In the genomic region with DNA sequence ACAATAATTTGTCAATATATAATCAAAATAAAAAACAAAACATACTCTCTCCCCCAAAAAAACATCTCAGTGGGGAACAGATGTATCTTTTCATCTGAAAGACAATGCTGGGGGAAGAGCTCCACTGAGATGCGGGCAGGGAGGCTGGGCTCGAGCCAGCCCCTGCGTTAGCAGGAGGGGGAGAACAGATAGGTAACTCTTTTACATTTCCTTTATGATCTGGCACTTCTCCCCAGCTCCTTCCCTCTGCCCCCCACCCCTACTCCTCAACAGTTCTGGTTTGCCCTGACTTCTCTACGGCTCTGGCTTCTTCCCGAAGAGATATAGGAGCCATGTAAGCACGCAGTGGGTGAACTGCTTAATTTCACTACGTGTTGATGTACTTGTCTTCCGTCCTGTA, we compare ENCODE assay signal across 23 cellular contexts. TPM values are rescaled to one million over a fixed set of nuclear protein-coding genes. Genes with fewer than 3 reads are reported as not detected.
A peak's percentile ranks its signal among the peaks of the same experiment; 100 is the strongest.
DNase-seq lines count a peak whose midpoint lies in the region; ATAC-seq, FAIRE-seq and TF ChIP-seq lines count a peak whose summit lies in the region.
"Had no signal": no experiment of that assay in that cellular context is flagged by ENCODE, and none has a peak within 500 bp of the region (broad histone marks: within the 10 kb centered on the region; RNA-seq: fewer than 3 reads in every experiment).

No MANE protein-coding gene starts in this region.

- H3K36me3 ChIP-seq in breast epithelium (no peaks in the 10 kb centered on the region), GM12878 (ENCODE audit: control insufficient read depth in 2 of 2, insufficient read depth in 2 of 2, low read length in 1 of 2) (peaks cover 0 to 11% of the 10 kb centered on the region in 2 experiments; a peak in 3 of 4 replicates)

- H3K27me3 ChIP-seq in breast epithelium (no peaks in the 10 kb centered on the region), GM12878 (replicated peaks in 1 of 2; ENCODE audit: control insufficient read depth in 2 of 2, insufficient read depth in 2 of 2, low read length in 1 of 2) (no peaks in the 10 kb centered on the region)

- SMC1A ChIA-PET in GM12878 (lab: Charles Lee; ENCODE audit: uncharacterized antibody, unreplicated experiment), result interaction anchor here (1.4 kb wide), 1 partner anchor 14 kb away, joined by 4 read pairs; no protein-coding TSS in a partner anchor

- H3K27ac ChIP-seq in breast epithelium (no peak overlapping the region), GM12878 (ENCODE audit: control insufficient read depth, insufficient read depth) (no peak overlapping the region)
- H3K27ac ChIP-seq: 22Rv1, PC-9, RWPE1, SK-N-MC had no signal

- FAIRE-seq in GM12878 (lab: Jason Lieb, UNC) (no peak), GM12892 (lab: Jason Lieb, UNC) (no peak)

- TF ChIP-seq EP300 in GM12878 (IDR thresholded peaks at IDR 0.05; ENCODE audit: borderline replicate concordance in 1 of 2, control insufficient read depth in 1 of 2, low read depth in 2 of 2, low read length in 2 of 2), result no peak

- 77% methylated on average over 8 of the region's 8 CpGs for WGBS in GM12878 (ENCODE audit: insufficient coverage, insufficient replicate concordance, low lambda C conversion rate, missing lambda C conversion rate)

- intact Hi-C loops in MCF 10A (cut with micrococcal nuclease) (loop anchor here (5.0 to 10.0 kb wide), 2 partner anchors 192 to 196 kb away; no protein-coding TSS in a partner anchor), breast epithelium (cut with DNase I; ENCODE audit: low total_unique reads) (no loop called here), GM12878 (cut with micrococcal nuclease; ENCODE audit: unreplicated experiment) (loop anchor here (10.0 kb wide), 1 partner anchor 198 kb away; no protein-coding TSS in a partner anchor)

- no peaks in the 10 kb centered on the region for H3K79me2 ChIP-seq in GM12878 (ENCODE audit: control insufficient read depth, insufficient read depth, low read length)

- no peaks in the 10 kb centered on the region for H4K20me1 ChIP-seq in GM12878 (ENCODE audit: control insufficient read depth, insufficient read depth)

- TF ChIP-seq RAD21 in GM12878 (IDR thresholded peaks at IDR 0.05; ENCODE audit: insufficient read depth, low read depth, low read length), result no peak

- H3K4me1 ChIP-seq in breast epithelium, result peaks cover 0 to 7% of the 10 kb centered on the region in 2 donors
- no peaks in the 10 kb centered on the region for H3K4me1 ChIP-seq in GM12878 (ENCODE audit: control insufficient read depth, insufficient read depth, low read length)

- no peaks in the 10 kb centered on the region for H3K27me3 Mint-ChIP-seq in MCF 10A (ENCODE audit: insufficient read depth, unreplicated experiment)
- H3K27me3 Mint-ChIP-seq in T-helper 17 cell, result no peaks in the 10 kb centered on the region
- H3K27me3 Mint-ChIP-seq: CD8-positive, alpha-beta memory T cell had no signal

- no peaks in the 10 kb centered on the region for H3K9me3 Mint-ChIP-seq in MCF 10A (ENCODE audit: unreplicated experiment)
- H3K9me3 Mint-ChIP-seq: CD8-positive, alpha-beta memory T cell had no signal

- H3K4me1 Mint-ChIP-seq in MCF 10A (ENCODE audit: insufficient read depth, unreplicated experiment) (peaks cover 41% of the 10 kb centered on the region), T-helper 17 cell (peaks cover 18% of the 10 kb centered on the region)

- H3K9ac ChIP-seq in GM12878 (ENCODE audit: control insufficient read depth, insufficient read depth, low read length), result no peak overlapping the region

- H3K4me3 ChIP-seq in breast epithelium (no peak overlapping the region), GM12878 (no peak overlapping the region)
- H3K4me3 ChIP-seq: PC-9, SK-N-MC had no signal

- CTCF ChIA-PET in MCF 10A (lab: Yijun Ruan, JAX), result interaction anchor here (0.7 to 1.4 kb wide), 2 partner anchors 26 to 1323 kb away, joined by 4 read pairs; no protein-coding TSS in a partner anchor
- CTCF ChIA-PET in GM12878 (lab: Yijun Ruan, JAX), result interaction anchor here (1.6 to 4.8 kb wide), 2 partner anchors 13 to 255 kb away, joined by 4 to 30 read pairs; no protein-coding TSS in a partner anchor

- H2AFZ ChIP-seq in GM12878 (ENCODE audit: control insufficient read depth, low read depth, low read length), result no peak overlapping the region
- H2AFZ ChIP-seq: PC-9 had no signal

- no peak for ATAC-seq in GM12878
- ATAC-seq in T-helper 17 cell, result no peak
- no peak for ATAC-seq in SK-N-SH treated with all-trans-retinoic acid at 6 μM for 48 hours
- no peak for ATAC-seq in HG03039 (IDR thresholded peaks at IDR 0.05; ENCODE audit: unreplicated experiment)
- ATAC-seq: HCT116 had no signal

- H3K27ac Mint-ChIP-seq in MCF 10A (ENCODE audit: low read depth, unreplicated experiment) (peak overlapping the region; percentile 59), T-helper 17 cell (no peak overlapping the region)

- RAD21 ChIA-PET in GM12878 (lab: Charles Lee; ENCODE audit: unreplicated experiment), result no interaction called here

- H3K4me3 Mint-ChIP-seq in MCF 10A (ENCODE audit: unreplicated experiment) (no peak overlapping the region), T-helper 17 cell (no peak overlapping the region)
- H3K4me3 Mint-ChIP-seq: CD8-positive, alpha-beta memory T cell had no signal

- TF ChIP-seq CTCF in MCF 10A (IDR thresholded peaks at IDR 0.05; ENCODE audit: unreplicated experiment), result no peak
- TF ChIP-seq CTCF in breast epithelium (IDR thresholded peaks at IDR 0.05), result no peak
- TF ChIP-seq CTCF in GM12878 (IDR thresholded peaks at IDR 0.05 in 2 of 3, conservative IDR thresholded peaks at IDR 0.05 in 1 of 3; ENCODE audit: control insufficient read depth in 2 of 3, extremely low read depth in 1 of 3, insufficient read depth in 1 of 3, low read depth in 3 of 3, low read length in 3 of 3), result no peak

- H3K9me3 ChIP-seq in breast epithelium, result no peaks in the 10 kb centered on the region
- H3K9me3 ChIP-seq in GM12878 (replicated peaks; ENCODE audit: control insufficient read depth, insufficient read depth, low read length), result no peaks in the 10 kb centered on the region
- H3K9me3 ChIP-seq in T-helper 17 cell (ENCODE audit: control insufficient read depth, low read length, poor library complexity, severe bottlenecking), result no peaks in the 10 kb centered on the region

- POLR2A ChIA-PET in MCF 10A (lab: Yijun Ruan, JAX), result interaction anchor here (11.4 kb wide), 1 partner anchor 12 kb away, joined by 144 read pairs; a partner anchor contains a TSS
- POLR2A ChIA-PET in GM12878 (lab: Charles Lee), result no interaction called here

- TF ChIP-seq POLR2A in breast epithelium (IDR thresholded peaks at IDR 0.05) (no peak), GM12878 (IDR thresholded peaks at IDR 0.05; ENCODE audit: low read depth, low read length) (no peak), GM12892 (IDR thresholded peaks at IDR 0.05; ENCODE audit: low read depth, low read length) (no peak)

- DNase-seq in MCF 10A (ENCODE audit: unreplicated experiment), result no peak
- DNase-seq in breast epithelium (ENCODE audit: low spot score in 2 of 2), result no peak
- no peak for DNase-seq in GM12878 (ENCODE audit: low read depth, low spot score)
- DNase-seq in iPS-NIHi7 (ENCODE audit: extremely low spot score), result peak; percentile 32
- no peak for DNase-seq in GM12892 (ENCODE audit: insufficient read length)
- no peak for DNase-seq in T-helper 17 cell
- DNase-seq: AML-193; CD8-positive, alpha-beta memory T cell; DMS79; IMR-90; Karpas-422; NCI-H1694; NCI-H2081 treated with DMSO at 0.1 percent for 48 hours; NCI-H446 treated with DMSO at 0.1 percent for 48 hours; NCI-H526 treated with DMSO at 0.1 percent for 48 hours; PC-9; SHP77 treated with DMSO at 0.1 percent for 48 hours had no signal

- H3K4me2 ChIP-seq in GM12878 (ENCODE audit: control insufficient read depth, insufficient read depth), result no peak overlapping the region
- H3K4me2 ChIP-seq: PC-9 had no signal

- peaks cover 85% of the 10 kb centered on the region for H3K36me3 Mint-ChIP-seq in MCF 10A (ENCODE audit: insufficient read depth, unreplicated experiment)
- peaks cover 6% of the 10 kb centered on the region for H3K36me3 Mint-ChIP-seq in T-helper 17 cell (ENCODE audit: low read depth)

- in situ Hi-C loops in GM12878 (cut with MboI), result no loop called here

- BruUV-seq in MCF 10A (replicated peaks; lab: Mats Ljungman, UMichigan), result no TSS peak
- BruUV-seq in GM12878 (replicated peaks; lab: Mats Ljungman, UMichigan), result TSS peak; percentile 11

RNA-seq across cellular contexts. Expression of a gene that starts 12.4 kb away (rescaled TPM):
- total RNA-seq in MCF 10A (2022) (12.2 and 16.6 TPM in 2 replicates), breast epithelium (10 to 100 TPM; 23.3 to 49.5 (median 23.5) TPM), GM12878 (2014; rRNA removed) (1.2 and 1.7 TPM in 2 replicates), GM12878 (2014; rRNA removed; fragmentation: Illumina TruSeq; extraction: Trizol) (1.6 TPM in 2 replicates), GM12878 (2021) (1.2 TPM in 2 replicates), T-helper 17 cell (1 to 10 TPM; 1.9 to 5.8 TPM)
- 11.7 and 12.5 TPM in 2 replicates for total RNA-seq in GM12878 (2013; cell fraction: nucleolus; rRNA removed)
- polyA plus RNA-seq in GM12878 (2011; ENCODE audit: low read depth), result 0.83 TPM
- polyA plus RNA-seq in GM12878 (2011; rRNA removed) (3.7 and 7.0 TPM in 2 replicates), GM12878 (2014; fragmentation: Illumina TruSeq; extraction: Trizol) (1.1 and 3.4 TPM in 2 replicates), GM12878 (2014; fragmentation: Nextera tagmentation; extraction: Ambion mirVana) (under 1 TPM; 0.63 to 0.64 TPM), GM12878 (2014; rRNA removed) (0.49 and 0.62 TPM in 2 replicates), GM12878 (2016; fragmentation: Nextera tagmentation; extraction: Ambion mirVana) (1 to 10 TPM; 1.3 to 1.6 TPM)
- 1.3 and 1.9 TPM in 2 replicates for polyA plus RNA-seq in GM12878 (2011; cell fraction: cytosol; rRNA removed)
- polyA plus RNA-seq in GM12878 (2011; cell fraction: nucleus; rRNA removed), result 3.1 and 3.9 TPM in 2 replicates
- 1.1 and 1.7 TPM in 2 replicates for polyA plus RNA-seq in GM12878 (2012)
- polyA minus RNA-seq in GM12878 (2011; rRNA and poly(A)+ RNA removed), result 5.0 and 9.2 TPM in 2 replicates
- polyA minus RNA-seq in GM12878 (2011; cell fraction: cytosol; rRNA and poly(A)+ RNA removed), result 1.9 and 2.1 TPM in 2 replicates
- 2.5 and 3.0 TPM in 2 replicates for polyA minus RNA-seq in GM12878 (2011; cell fraction: nucleus; rRNA and poly(A)+ RNA removed)
- polyA plus RNA-seq in GM12892 (2012; ENCODE audit: missing spikeins), result 0.76 TPM

RNA-seq across cellular contexts. Expression of a gene that starts 12.4 kb away (rescaled TPM):
- total RNA-seq in MCF 10A (2022), result 63.1 and 66.9 TPM in 2 replicates
- 100 to 1,000 TPM in 1 of 3 donors, 10 to 100 TPM in 2; 71.1 to 103 (median 75.5) TPM for total RNA-seq in breast epithelium
- total RNA-seq in GM12878 (2013; cell fraction: nucleolus; rRNA removed), result 106 and 113 TPM in 2 replicates
- 16.2 and 20.2 TPM in 2 replicates for total RNA-seq in GM12878 (2014; rRNA removed)
- 16.6 and 17.3 TPM in 2 replicates for total RNA-seq in GM12878 (2014; rRNA removed; fragmentation: Illumina TruSeq; extraction: Trizol)
- 14.9 and 16.4 TPM in 2 replicates for total RNA-seq in GM12878 (2021)
- polyA plus RNA-seq in GM12878 (2011; ENCODE audit: low read depth), result 14.5 TPM
- polyA plus RNA-seq in GM12878 (2011; rRNA removed), result 38.1 and 50.8 TPM in 2 replicates
- 19.6 and 25.5 TPM in 2 replicates for polyA plus RNA-seq in GM12878 (2011; cell fraction: cytosol; rRNA removed)
- 23.5 and 25.9 TPM in 2 replicates for polyA plus RNA-seq in GM12878 (2011; cell fraction: nucleus; rRNA removed)
- 18.2 and 21.3 TPM in 2 replicates for polyA plus RNA-seq in GM12878 (2012)
- polyA plus RNA-seq in GM12878 (2014; fragmentation: Illumina TruSeq; extraction: Trizol), result 17.5 and 20.1 TPM in 2 replicates
- polyA plus RNA-seq in GM12878 (2014; fragmentation: Nextera tagmentation; extraction: Ambion mirVana), result 10 to 100 TPM; 15.1 to 15.6 TPM
- 13.6 and 18.8 TPM in 2 replicates for polyA plus RNA-seq in GM12878 (2014; rRNA removed)
- polyA plus RNA-seq in GM12878 (2016; fragmentation: Nextera tagmentation; extraction: Ambion mirVana), result 10 to 100 TPM; 22.8 to 26.9 TPM
- polyA minus RNA-seq in GM12878 (2011; rRNA and poly(A)+ RNA removed), result 27.8 and 30.1 TPM in 2 replicates
- polyA minus RNA-seq in GM12878 (2011; cell fraction: cytosol; rRNA and poly(A)+ RNA removed), result 4.1 and 8.0 TPM in 2 replicates
- 41.6 and 77.8 TPM in 2 replicates for polyA minus RNA-seq in GM12878 (2011; cell fraction: nucleus; rRNA and poly(A)+ RNA removed)
- polyA plus RNA-seq in GM12892 (2012; ENCODE audit: missing spikeins), result 20.9 TPM
- 10 to 100 TPM; 14.7 to 30.2 TPM for total RNA-seq in T-helper 17 cell
